ENCODE assay signal across 7 cellular contexts in the genomic region with DNA sequence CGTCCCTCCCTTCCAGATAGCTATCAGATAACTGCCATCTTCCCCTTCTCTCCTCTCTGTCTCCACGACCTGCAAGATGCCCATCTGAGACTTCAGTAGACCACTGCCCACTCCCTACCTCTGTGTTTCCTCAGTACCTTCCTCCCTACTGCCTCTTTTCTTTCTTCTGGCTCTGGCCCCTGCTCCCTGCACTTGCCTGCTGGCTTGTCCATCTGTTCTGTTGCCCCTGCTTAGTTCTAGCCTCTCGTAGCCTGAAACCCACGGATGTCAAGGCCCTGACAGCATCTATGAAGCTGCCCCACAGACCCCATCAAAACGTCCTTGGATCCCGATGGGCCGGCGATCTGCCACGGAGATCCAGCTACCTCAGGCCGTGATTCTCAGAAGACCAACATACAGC.
"Had no signal": no experiment of that assay in that cellular context is flagged by ENCODE, and none has a peak within 500 bp of the region (broad histone marks: within the 10 kb centered on the region; RNA-seq: fewer than 3 reads in every experiment).

No MANE protein-coding gene starts in this region.

- H3K27ac ChIP-seq: HL-60, KMS-11 had no signal

- DNase-seq: KBM-7, KG1 had no signal

- H3K4me2 ChIP-seq: KMS-11 had no signal

- H3K27me3 Mint-ChIP-seq: IgD-negative memory B cell had no signal

- H3K9me3 Mint-ChIP-seq: IgD-negative memory B cell had no signal

- ATAC-seq: HepG2, K562 had no signal

- H3K9ac ChIP-seq: KMS-11 had no signal

- H3K4me3 Mint-ChIP-seq: IgD-negative memory B cell had no signal

- H3K4me3 ChIP-seq: K562 had no signal
